8 cellular contexts compared by ENCODE assay signal in the genomic region with DNA sequence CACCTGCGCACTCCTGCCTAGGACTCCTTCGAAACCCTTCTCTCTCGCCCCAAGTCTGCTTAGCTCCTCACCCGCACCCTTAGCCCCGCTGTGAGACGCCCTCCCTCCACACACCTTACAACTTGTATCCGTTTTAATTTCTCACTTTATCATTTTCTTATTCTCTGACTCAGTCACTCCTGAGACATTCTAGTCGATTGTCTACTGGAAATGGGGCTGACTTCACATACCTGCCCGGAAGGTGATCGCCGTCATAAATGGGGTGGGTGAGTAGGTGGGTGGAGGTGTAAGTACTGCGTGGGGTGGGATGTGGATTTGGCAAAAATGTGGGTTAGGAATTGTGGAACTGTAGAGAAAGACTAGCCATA. TPM values are rescaled to one million over a fixed set of nuclear protein-coding genes. Genes with fewer than 3 reads are reported as not detected.
A peak's percentile ranks its signal among the peaks of the same experiment; 100 is the strongest.
DNase-seq lines count a peak whose midpoint lies in the region; ATAC-seq and TF ChIP-seq lines count a peak whose summit lies in the region.

No MANE protein-coding gene starts in this region.

- H3K4me3 Mint-ChIP-seq in central memory CD8-positive, alpha-beta T cell: peak overlapping the region; percentile 86

- peaks cover 13% of the 10 kb centered on the region for H3K36me3 Mint-ChIP-seq in central memory CD8-positive, alpha-beta T cell (ENCODE audit: insufficient read depth)

- peaks cover 43% of the 10 kb centered on the region for H3K4me1 Mint-ChIP-seq in central memory CD8-positive, alpha-beta T cell

- ATAC-seq in HG03159 (IDR thresholded peaks at IDR 0.05; ENCODE audit: unreplicated experiment): peak; percentile 43
- ATAC-seq in central memory CD8-positive, alpha-beta T cell (replicated peaks; ENCODE audit: extremely low read depth, poor library complexity, severe bottlenecking): peak; percentile 52

- peaks cover 15% of the 10 kb centered on the region for H3K4me1 ChIP-seq in mononuclear cell (ENCODE audit: insufficient read depth, low read length)

- H3K9me3 Mint-ChIP-seq in central memory CD8-positive, alpha-beta T cell: no peaks in the 10 kb centered on the region

- H3K27ac ChIP-seq in WERI-Rb-1: no peak overlapping the region

- H3K27me3 ChIP-seq in WERI-Rb-1 (ENCODE audit: insufficient read depth, low read depth, severe bottlenecking): no peaks in the 10 kb centered on the region
- H3K27me3 ChIP-seq in mononuclear cell (ENCODE audit: insufficient read depth, low read length): peaks cover 72% of the 10 kb centered on the region

- DNase-seq in DMS 273 (lab: John Stamatoyannopoulos, UW; ENCODE audit: unreplicated experiment): peak; percentile 48
- DNase-seq in DMS 273 treated with DMSO at 0.1 percent for 48 hours (lab: John Stamatoyannopoulos, UW): no peak
- DNase-seq in WERI-Rb-1: no peak
- peak in 1 of 2 donors; percentile 23 for DNase-seq in central memory CD8-positive, alpha-beta T cell (ENCODE audit: low spot score in 2 of 2)
- peak; percentile 47 to 84 for DNase-seq in stimulated activated CD8-positive, alpha-beta memory T cell treated with anti-CD3 and anti-CD28 coated beads, Interleukin-7, amount 100 ng/mL, for 48 hours (ENCODE audit: extremely low read depth in 1 of 2, low read depth in 1 of 2)
- no peak for DNase-seq in G401 (ENCODE audit: low spot score)

- peak overlapping the region; percentile 76 for H3K27ac Mint-ChIP-seq in central memory CD8-positive, alpha-beta T cell (ENCODE audit: low read depth)

- no peaks in the 10 kb centered on the region for H3K27me3 Mint-ChIP-seq in central memory CD8-positive, alpha-beta T cell

- in situ Hi-C loops in G401 (cut with HindIII; ENCODE audit: low sequenced_read_pairs): no loop called here

- no peaks in the 10 kb centered on the region for H3K9me3 ChIP-seq in WERI-Rb-1 (ENCODE audit: severe bottlenecking)
- no peaks in the 10 kb centered on the region for H3K9me3 ChIP-seq in mononuclear cell (ENCODE audit: low read depth, low read length)

- H3K4me3 ChIP-seq in WERI-Rb-1 (ENCODE audit: low read depth, low read length): peak overlapping the region; percentile 91
- H3K4me3 ChIP-seq in mononuclear cell (ENCODE audit: low read length): peak overlapping the region; percentile 48

- H3K36me3 ChIP-seq in WERI-Rb-1: no peaks in the 10 kb centered on the region

- TF ChIP-seq CTCF in WERI-Rb-1 (IDR thresholded peaks at IDR 0.05; ENCODE audit: low read depth, low read length): no peak

RNA-seq across cellular contexts. Expression of a gene that starts 0.7 kb away (rescaled TPM):
- 1.2 TPM for total RNA-seq in mononuclear cell
- total RNA-seq in G401 (2014; rRNA removed; shearing (Covaris generic)): 15.4 and 17.5 TPM in 2 replicates

Comparison
In these comparisons a context has a peak if more than half of its experiments do, and no peak if none do; other contexts are left out.
1. DNase-seq: peak in DMS 273 (single experiment) and stimulated activated CD8-positive, alpha-beta memory T cell treated with anti-CD3 and anti-CD28 coated beads, Interleukin-7, amount 100 ng/mL, for 48 hours (2 of 2); none in DMS 273 treated with DMSO at 0.1 percent for 48 hours (single experiment), WERI-Rb-1 (single experiment) and G401 (single experiment).